8 cellular contexts compared by ENCODE assay signal in genomic region chr18:26225915-26226228, GRCh38. TPM values are rescaled to one million over a fixed set of nuclear protein-coding genes. Genes with fewer than 3 reads are reported as not detected.
DNase-seq lines count a peak whose midpoint lies in the region; ATAC-seq and TF ChIP-seq lines count a peak whose summit lies in the region.

No MANE protein-coding gene starts in this region.

- ATAC-seq in GM23338 (no peak), foreskin keratinocyte (no peak), GM18517 (IDR thresholded peaks at IDR 0.05; ENCODE audit: unreplicated experiment) (no peak)

- H3K4me1 Mint-ChIP-seq in GM23338: peaks cover 45% of the 10 kb centered on the region

- H3K9me3 Mint-ChIP-seq in GM23338: no peaks in the 10 kb centered on the region; the same call in 2 of the 3 replicates

- H3K27ac Mint-ChIP-seq in GM23338: peak overlapping the region; percentile 96

- H3K27ac ChIP-seq in GM23338 (ENCODE audit: low read depth): no peak overlapping the region
- H3K27ac ChIP-seq in foreskin keratinocyte: peak overlapping the region; percentile 78
- peak overlapping the region; percentile 77 for H3K27ac ChIP-seq in skeletal muscle tissue (ENCODE audit: low read depth, low read length)

- H3K4me1 ChIP-seq in GM23338 (ENCODE audit: insufficient read depth) (peaks cover 16% of the 10 kb centered on the region), foreskin keratinocyte (peaks cover 22% of the 10 kb centered on the region), skeletal muscle tissue (ENCODE audit: control insufficient read depth in 3 of 3, insufficient read depth in 3 of 3, low read length in 3 of 3) (peaks cover 4 to 12% (median 9%) of the 10 kb centered on the region in 3 donors)

- peak overlapping the region; percentile 93 for H3K4me3 Mint-ChIP-seq in GM23338

- peak overlapping the region; percentile 82 to 87 (median 83) for H3K9ac ChIP-seq in skeletal muscle tissue (ENCODE audit: low read depth in 1 of 3, low read length in 3 of 3)

- H3K36me3 Mint-ChIP-seq in GM23338 (ENCODE audit: low read depth): peaks cover 8% of the 10 kb centered on the region

- no peaks in the 10 kb centered on the region for H3K9me3 ChIP-seq in skeletal muscle tissue (ENCODE audit: control insufficient read depth in 3 of 3, low read length in 3 of 3)

- TF ChIP-seq CTCF in GM23338 (conservative IDR thresholded peaks at IDR 0.05; ENCODE audit: low read depth in 2 of 2) (no peak), WI38 (IDR thresholded peaks at IDR 0.05; ENCODE audit: low read depth, low read length) (no peak), foreskin keratinocyte (conservative IDR thresholded peaks at IDR 0.05) (no peak)

- H3K27me3 ChIP-seq in GM23338 (ENCODE audit: insufficient read depth): no peaks in the 10 kb centered on the region
- H3K27me3 ChIP-seq in foreskin keratinocyte: no peaks in the 10 kb centered on the region
- H3K27me3 ChIP-seq in skeletal muscle tissue (ENCODE audit: control insufficient read depth in 3 of 3, insufficient read depth in 3 of 3, low read length in 3 of 3): no peaks in the 10 kb centered on the region

- H4K20me1 ChIP-seq in GM23338 (replicated peaks; ENCODE audit: insufficient read depth): peaks cover 21% of the 10 kb centered on the region

- H3K79me2 ChIP-seq in GM23338 (replicated peaks; ENCODE audit: insufficient read depth): peaks cover 38% of the 10 kb centered on the region

- H3K36me3 ChIP-seq in GM23338 (ENCODE audit: insufficient read depth) (no peaks in the 10 kb centered on the region), skeletal muscle tissue (ENCODE audit: control insufficient read depth in 3 of 3, insufficient read depth in 3 of 3, low read length in 3 of 3) (no peaks in the 10 kb centered on the region)

- H3K4me3 ChIP-seq in GM23338 (peak overlapping the region; percentile 84), WI38 (ENCODE audit: low read depth, low read length) (peak overlapping the region; percentile 64), skeletal muscle tissue (ENCODE audit: low read length in 3 of 3) (peak overlapping the region; percentile 86 to 92 (median 90))

- no peaks in the 10 kb centered on the region for H3F3A ChIP-seq in GM23338 (replicated peaks; ENCODE audit: low read depth)

- no peaks in the 10 kb centered on the region for H3K27me3 Mint-ChIP-seq in GM23338 (ENCODE audit: insufficient read depth, low read depth, poor library complexity)

- peak overlapping the region; percentile 98 for H3K4me2 ChIP-seq in GM23338

- H3K9me2 ChIP-seq in GM23338 (ENCODE audit: insufficient read depth): no peaks in the 10 kb centered on the region

- DNase-seq in GM23338 (ENCODE audit: low spot score) (no peak), foreskin keratinocyte (no peak), AG20443 (ENCODE audit: low spot score) (no peak), dermis blood vessel endothelial cell (no peak), DMS53 (lab: John Stamatoyannopoulos, UW) (no peak)

- peak overlapping the region; percentile 39; the same call in 1 of the 2 replicates for H2AFZ ChIP-seq in GM23338

TF ChIP-seq in GM23338, 12 proteins besides CTCF, POLR2A, EP300 and RAD21:
- TF ChIP-seq ZNF331 (CRISPR knock-in tag; IDR thresholded peaks at IDR 0.05; ENCODE audit: low read depth) (no peak), STAT1 (IDR thresholded peaks at IDR 0.05; ENCODE audit: unreplicated experiment) (no peak), ZNF462 (CRISPR knock-in tag; IDR thresholded peaks at IDR 0.05) (no peak), ZNF114 (CRISPR knock-in tag; IDR thresholded peaks at IDR 0.05) (no peak), ETS1 (IDR thresholded peaks at IDR 0.05) (no peak), EZH2phosphoT487 (IDR thresholded peaks at IDR 0.05; ENCODE audit: unreplicated experiment) (no peak)

RNA-seq across cellular contexts. Expression of gene TAF4B, which starts 0.4 kb away (rescaled TPM):
- total RNA-seq in GM23338 (2014; rRNA removed; shearing (Covaris generic)): 15.2 and 27.3 TPM in 2 replicates
- polyA plus RNA-seq in GM23338 (2016; fragmentation: Nextera tagmentation; extraction: Ambion mirVana) (8.1 and 9.4 TPM in 2 replicates), foreskin keratinocyte (1.2 and 1.8 TPM in 2 replicates)
- total RNA-seq in foreskin keratinocyte (5.6 and 7.5 TPM in 2 replicates), skeletal muscle tissue (3.7 TPM), dermis blood vessel endothelial cell (2.6 and 3.9 TPM in 2 replicates)
